Comparison of ENCODE assay signal across 25 cellular contexts in the genomic region with DNA sequence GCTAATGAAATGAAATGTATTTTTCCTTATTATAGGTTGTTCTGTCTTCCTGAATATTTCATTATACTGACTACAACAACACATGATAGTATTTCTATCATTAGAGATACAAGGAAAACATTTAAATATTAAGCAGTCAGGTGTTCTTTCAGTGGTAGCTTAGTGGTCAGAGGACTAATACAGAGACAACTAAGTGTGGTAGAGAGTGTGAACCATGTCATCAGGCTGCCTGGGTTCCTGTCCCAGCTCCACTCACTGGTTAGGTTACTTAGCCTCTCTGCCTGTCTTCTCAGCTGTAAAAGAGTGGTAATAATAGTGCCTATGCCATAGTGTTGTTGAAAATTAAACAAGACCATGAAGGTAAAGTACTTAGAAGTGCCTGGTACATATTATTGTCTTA. TPM values are rescaled to one million over a fixed set of nuclear protein-coding genes. Genes with fewer than 3 reads are reported as not detected.
DNase-seq lines count a peak whose midpoint lies in the region; ATAC-seq and TF ChIP-seq lines count a peak whose summit lies in the region.
"Had no signal": no experiment of that assay in that cellular context is flagged by ENCODE, and none has a peak within 500 bp of the region (broad histone marks: within the 10 kb centered on the region; RNA-seq: fewer than 3 reads in every experiment).

No MANE protein-coding gene starts in this region.

- no peak for ATAC-seq in central memory CD8-positive, alpha-beta T cell (replicated peaks; ENCODE audit: extremely low read depth, poor library complexity, severe bottlenecking)
- ATAC-seq in HG02642 (IDR thresholded peaks at IDR 0.05; ENCODE audit: poor library complexity, unreplicated experiment) (no peak), GM19455 (IDR thresholded peaks at IDR 0.05; ENCODE audit: unreplicated experiment) (no peak)
- ATAC-seq: activated CD4-positive, CD25-positive, alpha-beta regulatory T cell treated with anti-CD3 and anti-CD28 coated beads, Interleukin-2, amount 50 U/mL, for 24 hours; left cardiac atrium; naive thymus-derived CD8-positive, alpha-beta T cell had no signal

- H3K4me3 ChIP-seq in breast epithelium = no peak overlapping the region
- peak overlapping the region; percentile 5 for H3K4me3 ChIP-seq in LNCaP clone FGC (ENCODE audit: low read depth, low read length)
- H3K4me3 ChIP-seq: adrenal gland, cardiac muscle cell, sigmoid colon had no signal

- no peaks in the 10 kb centered on the region for H3K36me3 ChIP-seq in breast epithelium

- peaks cover 66% of the 10 kb centered on the region for H3K36me3 Mint-ChIP-seq in MCF 10A (ENCODE audit: insufficient read depth, unreplicated experiment)
- peaks cover 25% of the 10 kb centered on the region for H3K36me3 Mint-ChIP-seq in central memory CD8-positive, alpha-beta T cell (ENCODE audit: insufficient read depth)

- no TSS peak for BruUV-seq in MCF 10A (replicated peaks; lab: Mats Ljungman, UMichigan)

- no peak for DNase-seq in MCF 10A (ENCODE audit: unreplicated experiment)
- DNase-seq in breast epithelium (ENCODE audit: low spot score in 2 of 2) = no peak
- DNase-seq in LNCaP clone FGC (ENCODE audit: low read depth) = no peak
- DNase-seq in central memory CD8-positive, alpha-beta T cell (ENCODE audit: low spot score in 2 of 2) = no peak
- no peak for DNase-seq in iPS-NIHi7 (ENCODE audit: extremely low spot score)
- DNase-seq in SIG-M5 (lab: John Stamatoyannopoulos, UW) = no peak
- DNase-seq: activated T-cell treated with anti-CD3 and anti-CD28 coated beads, Interleukin-2, amount 50 U/mL, for 1 hour; adrenal gland; left cardiac atrium; MV-4-11; naive thymus-derived CD8-positive, alpha-beta T cell; NCI-H1694; NCI-H2171; NCI-H526 treated with DMSO at 0.1 percent for 48 hours; Right ventricle myocardium superior; sigmoid colon; stimulated activated CD8-positive, alpha-beta memory T cell treated with anti-CD3 and anti-CD28 coated beads, Interleukin-4, amount 100 ng/mL, for 48 hours had no signal

- intact Hi-C loops in MCF 10A (cut with micrococcal nuclease) (no loop called here), breast epithelium (cut with DNase I; ENCODE audit: low total_unique reads) (loop anchor here (5.0 kb wide), 1 partner anchor 763 kb away; no protein-coding TSS in a partner anchor)

- no peak for TF ChIP-seq CTCF in MCF 10A (IDR thresholded peaks at IDR 0.05; ENCODE audit: unreplicated experiment)
- TF ChIP-seq CTCF in breast epithelium (IDR thresholded peaks at IDR 0.05) = no peak
- TF ChIP-seq CTCF in LNCaP clone FGC (IDR thresholded peaks at IDR 0.05; ENCODE audit: control insufficient read depth, extremely low read depth, insufficient read depth) = no peak

- H3K27me3 Mint-ChIP-seq in MCF 10A (ENCODE audit: insufficient read depth, unreplicated experiment) = no peaks in the 10 kb centered on the region
- H3K27me3 Mint-ChIP-seq in central memory CD8-positive, alpha-beta T cell = no peaks in the 10 kb centered on the region
- H3K27me3 Mint-ChIP-seq: B cell; IgD-negative memory B cell; naive thymus-derived CD8-positive, alpha-beta T cell; type B pancreatic cell had no signal

- peak overlapping the region; percentile 82 for H3K4me3 Mint-ChIP-seq in MCF 10A (ENCODE audit: unreplicated experiment)
- no peak overlapping the region for H3K4me3 Mint-ChIP-seq in central memory CD8-positive, alpha-beta T cell
- H3K4me3 Mint-ChIP-seq: B cell; naive thymus-derived CD8-positive, alpha-beta T cell had no signal

- H3K27ac Mint-ChIP-seq in MCF 10A (ENCODE audit: low read depth, unreplicated experiment) = peak overlapping the region; percentile 91
- H3K27ac Mint-ChIP-seq in central memory CD8-positive, alpha-beta T cell (ENCODE audit: low read depth) = peak overlapping the region; percentile 36
- H3K27ac Mint-ChIP-seq: B cell, type B pancreatic cell had no signal

- POLR2A ChIA-PET in MCF 10A (lab: Yijun Ruan, JAX) = interaction anchor here (0.6 to 5.2 kb wide), 11 partner anchors 9 to 184 kb away, joined by 3 to 29 read pairs (median 4); a partner anchor contains a TSS

- TF ChIP-seq POLR2A in breast epithelium (IDR thresholded peaks at IDR 0.05) = no peak

- H3K27ac ChIP-seq in breast epithelium = no peak overlapping the region
- H3K27ac ChIP-seq: adrenal gland, cardiac muscle cell, HL-60, sigmoid colon had no signal

- H3K9me3 ChIP-seq in breast epithelium = no peaks in the 10 kb centered on the region
- H3K9me3 ChIP-seq: adrenal gland, sigmoid colon had no signal

- no peaks in the 10 kb centered on the region for H3K9me3 Mint-ChIP-seq in MCF 10A (ENCODE audit: unreplicated experiment)
- H3K9me3 Mint-ChIP-seq in central memory CD8-positive, alpha-beta T cell = no peaks in the 10 kb centered on the region
- H3K9me3 Mint-ChIP-seq: IgD-negative memory B cell, type B pancreatic cell had no signal

- H3K4me1 ChIP-seq in breast epithelium = peaks cover 0 to 25% of the 10 kb centered on the region in 2 donors

- H3K4me1 Mint-ChIP-seq in MCF 10A (ENCODE audit: insufficient read depth, unreplicated experiment) = peaks cover 62% of the 10 kb centered on the region
- peaks cover 55% of the 10 kb centered on the region for H3K4me1 Mint-ChIP-seq in central memory CD8-positive, alpha-beta T cell

- no peaks in the 10 kb centered on the region for H3K27me3 ChIP-seq in breast epithelium
- H3K27me3 ChIP-seq: adrenal gland, cardiac muscle cell, sigmoid colon had no signal

- CTCF ChIA-PET in MCF 10A (lab: Yijun Ruan, JAX) = interaction anchor here (0.7 to 1.3 kb wide), 3 partner anchors 9 to 621 kb away, joined by 3 to 4 read pairs (median 3); no protein-coding TSS in a partner anchor

RNA-seq across cellular contexts. Expression of a gene that starts 3.9 kb away (rescaled TPM):
- total RNA-seq in MCF 10A (2022) (479 and 542 TPM in 2 replicates), breast epithelium (100 to 1,000 TPM; 123 to 190 (median 128) TPM)
